In the genomic region with DNA sequence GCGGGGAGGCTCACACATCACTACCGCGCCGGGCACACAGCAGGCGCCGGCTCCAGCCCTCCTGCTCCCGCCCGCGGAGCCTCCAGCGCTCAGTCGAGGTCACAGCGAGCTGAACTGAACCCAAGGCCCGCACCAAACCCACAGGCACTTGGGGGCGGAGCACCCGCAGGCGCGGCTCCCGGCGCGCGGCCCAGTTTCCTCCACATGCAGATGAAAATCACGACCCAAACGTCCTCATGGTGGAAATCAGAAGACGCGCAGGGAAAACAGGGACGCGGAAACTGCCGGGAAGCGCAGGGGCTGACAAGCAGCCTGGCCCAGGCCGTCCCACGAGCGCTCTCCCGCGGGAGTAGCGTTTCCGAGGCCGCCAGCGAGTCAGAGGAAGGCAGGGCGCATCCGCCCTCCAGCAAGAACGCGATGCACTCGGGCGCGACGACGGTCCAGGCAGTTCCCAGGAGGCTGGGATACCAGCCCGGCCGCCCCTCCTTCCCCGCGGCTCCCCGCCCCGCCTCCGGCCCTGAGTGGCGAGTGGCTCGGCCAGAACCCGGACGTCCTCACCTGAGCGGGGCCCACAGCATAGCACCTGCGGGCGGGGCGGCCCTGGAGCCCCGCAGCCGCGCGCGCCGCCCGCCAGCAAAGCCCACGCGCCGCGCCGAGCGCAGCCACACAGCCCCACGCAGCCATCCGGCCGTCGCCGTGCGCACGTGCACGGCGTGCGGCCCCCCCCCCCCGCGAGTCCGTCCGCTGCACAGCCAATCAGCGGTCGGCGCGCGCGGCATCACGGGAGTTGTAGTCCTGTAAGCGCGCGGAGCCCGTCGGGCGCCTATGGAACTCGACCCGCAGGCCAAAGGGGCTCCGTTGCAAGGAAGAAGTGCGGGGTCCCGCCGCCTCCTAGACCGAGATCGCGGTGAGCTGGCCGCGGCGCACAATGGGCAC, we compare ENCODE assay signal across 8 cellular contexts. TPM values are rescaled to one million over a fixed set of nuclear protein-coding genes. Genes with fewer than 3 reads are reported as not detected.
DNase-seq lines count a peak whose midpoint lies in the region; ATAC-seq, FAIRE-seq and TF ChIP-seq lines count a peak whose summit lies in the region.

A gene (minus strand): TSS at position 710 of the 936 bp plus-strand sequence. CDS start 26 bp downstream, at position 684.

- TF ChIP-seq POLR2A in GM12892 (IDR thresholded peaks at IDR 0.05; ENCODE audit: low read depth, low read length), result peak; percentile 33; the same call in 1 of the 2 replicates

- peak within 1 kb of the TSS; percentile 83 for H3K4me3 Mint-ChIP-seq in T-helper 1 cell treated with Interleukin-12 subunit alpha and Interleukin-12 subunit beta and Interleukin-4 antibody, amounts not matched to agents 30 μg/mL and 1 μg/mL, for 36 hours

- ATAC-seq in HG02852 (IDR thresholded peaks at IDR 0.05; ENCODE audit: unreplicated experiment) (peak; percentile 80), left ventricle myocardium superior (peak; percentile 92), psoas muscle (peak; percentile 89 to 92 (median 90))

- peak; percentile 88 for DNase-seq in GM12892 (ENCODE audit: insufficient read length)
- DNase-seq in NCI-H146 treated with DMSO at 0.1 percent for 48 hours (lab: John Stamatoyannopoulos, UW; ENCODE audit: unreplicated experiment), result peak; percentile 58
- peak; percentile 96 for DNase-seq in left ventricle myocardium superior
- peak; percentile 94 to 96 for DNase-seq in psoas muscle
- DNase-seq in ureter (ENCODE audit: low spot score), result peak; percentile 91

- no peaks in the 10 kb centered on the region for H3K9me3 ChIP-seq in psoas muscle

- H3K4me3 ChIP-seq in psoas muscle, result peak within 1 kb of the TSS; percentile 83

- no peaks in the 10 kb centered on the region for H3K36me3 Mint-ChIP-seq in T-helper 1 cell treated with Interleukin-12 subunit alpha and Interleukin-12 subunit beta and Interleukin-4 antibody, amounts not matched to agents 30 μg/mL and 1 μg/mL, for 36 hours (ENCODE audit: low read depth)

- H3K27me3 Mint-ChIP-seq in T-helper 1 cell treated with Interleukin-12 subunit alpha and Interleukin-12 subunit beta and Interleukin-4 antibody, amounts not matched to agents 30 μg/mL and 1 μg/mL, for 36 hours (ENCODE audit: low read depth), result no peaks in the 10 kb centered on the region

- WGBS in psoas muscle, 3 donors, result 0% methylated on average over 50 to 114 of the region's 114 CpGs

- TF ChIP-seq CTCF in psoas muscle (IDR thresholded peaks at IDR 0.05), result no peak

- peak within 1 kb of the TSS; percentile 70 for H3K27ac Mint-ChIP-seq in T-helper 1 cell treated with Interleukin-12 subunit alpha and Interleukin-12 subunit beta and Interleukin-4 antibody, amounts not matched to agents 30 μg/mL and 1 μg/mL, for 36 hours

- H3K27ac ChIP-seq in angular gyrus (ENCODE audit: low read depth, low read length) (peak within 1 kb of the TSS; percentile 80), psoas muscle (peak within 1 kb of the TSS; percentile 87)

- H3K36me3 ChIP-seq in psoas muscle (ENCODE audit: insufficient read depth in 1 of 2, low read depth in 1 of 2), result no peaks in the 10 kb centered on the region

- no peaks in the 10 kb centered on the region for H3K27me3 ChIP-seq in psoas muscle (ENCODE audit: insufficient read depth in 3 of 3, low read length in 2 of 3)

- FAIRE-seq in GM12892 (lab: Jason Lieb, UNC), result peak; percentile 87

- peaks cover 29% of the 10 kb centered on the region for H3K4me1 Mint-ChIP-seq in T-helper 1 cell treated with Interleukin-12 subunit alpha and Interleukin-12 subunit beta and Interleukin-4 antibody, amounts not matched to agents 30 μg/mL and 1 μg/mL, for 36 hours (ENCODE audit: low read depth)

- H3K9me3 Mint-ChIP-seq in T-helper 1 cell treated with Interleukin-12 subunit alpha and Interleukin-12 subunit beta and Interleukin-4 antibody, amounts not matched to agents 30 μg/mL and 1 μg/mL, for 36 hours, result no peaks in the 10 kb centered on the region

- intact Hi-C loops in left ventricle myocardium superior (cut with micrococcal nuclease) (no loop called here), psoas muscle (cut with DNase I) (loop anchor here in 1 of 2 donors (5.0 kb wide), 1 partner anchor 42 kb away; no protein-coding TSS in a partner anchor)

- peaks cover 32% of the 10 kb centered on the region for H3K4me1 ChIP-seq in psoas muscle

RNA-seq across cellular contexts. Expression of the gene that starts here (rescaled TPM):
- polyA plus RNA-seq in GM12892 (2012; ENCODE audit: missing spikeins), result 36.2 TPM
- 63.8 TPM for total RNA-seq in left ventricle myocardium superior
- 10 to 100 TPM; 24.6 to 46.7 (median 28.9) TPM for total RNA-seq in psoas muscle
- 10 to 100 TPM; 33.9 to 68.3 (median 37.4) TPM for polyA plus RNA-seq in psoas muscle
- total RNA-seq in ureter, result 30.2 TPM

Comparison
In these comparisons a context has a peak if more than half of its experiments do, and no peak if none do; other contexts are left out.
1. Peak in every context shown above with its lines: DNase-seq, ATAC-seq, H3K4me3 ChIP-seq and H3K27ac ChIP-seq.